Comparison of ENCODE assay signal across 14 cellular contexts in the genomic region with DNA sequence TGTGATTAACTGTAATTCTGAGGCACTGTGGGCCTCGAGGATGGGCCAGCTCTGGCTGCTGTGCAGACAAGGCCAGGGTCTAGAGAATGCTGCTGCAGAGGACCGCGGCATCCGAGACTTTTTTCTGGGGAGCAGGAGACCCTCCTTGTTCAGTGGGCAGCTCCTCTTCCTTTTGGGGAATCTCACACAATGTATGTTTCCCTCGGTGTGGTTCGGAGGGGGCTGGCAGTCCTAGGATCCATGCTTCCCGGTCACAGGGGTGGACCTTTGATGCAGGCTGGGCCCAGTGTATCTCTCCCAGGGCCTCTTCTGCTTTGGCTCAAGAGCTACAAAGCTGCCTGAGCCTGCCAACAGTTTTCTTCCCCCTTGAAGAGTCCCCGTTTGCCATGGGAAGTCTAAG. TPM values are rescaled to one million over a fixed set of nuclear protein-coding genes. Genes with fewer than 3 reads are reported as not detected.
"Had no signal": no experiment of that assay in that cellular context is flagged by ENCODE, and none has a peak within 500 bp of the region (broad histone marks: within the 10 kb centered on the region; RNA-seq: fewer than 3 reads in every experiment).

No MANE protein-coding gene starts in this region.

- FAIRE-seq: endothelial cell of umbilical vein had no signal

- DNase-seq: activated CD8-positive, alpha-beta T cell treated with anti-CD3 and anti-CD28 coated beads, Interleukin-2, amount 10 ng/mL, durations not matched to agents 7 days and 5 days; foreskin melanocyte; ovary; stimulated activated CD4-positive, alpha-beta T cell treated with anti-CD3 and anti-CD28 coated beads, Interleukin-4, amount 100 ng/mL, for 4 hours; T-helper 9 cell had no signal

- H3K36me3 ChIP-seq: ovary, tibial artery had no signal

- H3K9me3 Mint-ChIP-seq: activated T-helper 2 cell treated with anti-CD3 and anti-CD28 coated beads, Interferon-gamma antibody, Interleukin-2, Interleukin-4, amounts not matched to agents 10 μg/mL and 5 μg/mL and 100 μg/mL, durations not matched to agents 14 hours and 24 hours and 36 hours; natural killer cell treated with Interleukin-12 subunit alpha and Interleukin-12 subunit beta and Interleukin-15 and Interleukin-18, amount 100 ng/mL, for 72 hours had no signal

- H3K27me3 ChIP-seq: ovary, tibial artery had no signal

- H3K27ac ChIP-seq: ovary, tibial artery had no signal

- ATAC-seq: activated CD8-positive, alpha-beta T cell treated with anti-CD3 and anti-CD28 coated beads, Interleukin-2, amount 10 ng/mL, durations not matched to agents 7 days and 5 days; left colon; natural killer cell treated with Interleukin-12 subunit alpha and Interleukin-12 subunit beta and Interleukin-15 and Interleukin-18, amount 100 ng/mL, for 72 hours had no signal

- H3K27ac Mint-ChIP-seq: activated CD8-positive, alpha-beta T cell treated with anti-CD3 and anti-CD28 coated beads, Interleukin-2, amount 10 ng/mL, durations not matched to agents 7 days and 5 days; activated T-helper 2 cell treated with anti-CD3 and anti-CD28 coated beads, Interferon-gamma antibody, Interleukin-2, Interleukin-4, amounts not matched to agents 10 μg/mL and 5 μg/mL and 100 μg/mL, durations not matched to agents 14 hours and 24 hours and 36 hours; natural killer cell treated with Interleukin-12 subunit alpha and Interleukin-12 subunit beta and Interleukin-15 and Interleukin-18, amount 100 ng/mL, for 72 hours had no signal

- H3K9me3 ChIP-seq: ovary, tibial artery had no signal

- H3K36me3 Mint-ChIP-seq: natural killer cell treated with Interleukin-12 subunit alpha and Interleukin-12 subunit beta and Interleukin-15 and Interleukin-18, amount 100 ng/mL, for 72 hours had no signal

- H3K4me3 ChIP-seq: ovary, tibial artery had no signal

- H3K4me3 Mint-ChIP-seq: activated CD8-positive, alpha-beta T cell treated with anti-CD3 and anti-CD28 coated beads, Interleukin-2, amount 10 ng/mL, durations not matched to agents 7 days and 5 days; natural killer cell treated with Interleukin-12 subunit alpha and Interleukin-12 subunit beta and Interleukin-15 and Interleukin-18, amount 100 ng/mL, for 72 hours had no signal

RNA-seq across cellular contexts. Expression of gene MYEOV, which starts 31.5 kb away (rescaled TPM):
- total RNA-seq: activated CD8-positive, alpha-beta T cell treated with anti-CD3 and anti-CD28 coated beads, Interleukin-2, amount 10 ng/mL, durations not matched to agents 7 days and 5 days; astrocyte; lung microvascular endothelial cell; natural killer cell treated with Interleukin-12 subunit alpha and Interleukin-12 subunit beta and Interleukin-15 and Interleukin-18, amount 100 ng/mL, for 72 hours; SK-MEL-5; skeletal muscle tissue had no signal
